ENCODE assay signal across 10 cellular contexts in genomic region chr6:37990762-37991525, GRCh38.
DNase-seq lines count a peak whose midpoint lies in the region; ATAC-seq and TF ChIP-seq lines count a peak whose summit lies in the region.
"Had no signal": no experiment of that assay in that cellular context is flagged by ENCODE, and none has a peak within 500 bp of the region (broad histone marks: within the 10 kb centered on the region; RNA-seq: fewer than 3 reads in every experiment).

No MANE protein-coding gene starts in this region.

- H3K27me3 ChIP-seq in SJSA1 (replicated peaks) (no peaks in the 10 kb centered on the region), tibial nerve (no peaks in the 10 kb centered on the region), prostate gland (replicated peaks; ENCODE audit: insufficient read depth) (no peaks in the 10 kb centered on the region)

- H3K4me3 ChIP-seq in SJSA1 (no peak overlapping the region), foreskin fibroblast (ENCODE audit: low read depth in 1 of 2, low read length in 2 of 2) (no peak overlapping the region), tibial nerve (no peak overlapping the region), prostate gland (no peak overlapping the region)

- 51 to 56% methylated on average over 6 of the region's 6 CpGs for WGBS in tibial nerve, 2 donors
- 54% methylated on average over 6 of the region's 6 CpGs for WGBS in prostate gland

- H3K9me3 ChIP-seq in SJSA1 (replicated peaks), result no peaks in the 10 kb centered on the region
- H3K9me3 ChIP-seq in tibial nerve, result no peaks in the 10 kb centered on the region
- H3K9me3 ChIP-seq in prostate gland, result no peaks in the 10 kb centered on the region

- H3K36me3 ChIP-seq in SJSA1 (no peaks in the 10 kb centered on the region), tibial nerve (no peaks in the 10 kb centered on the region), prostate gland (no peaks in the 10 kb centered on the region)

- TF ChIP-seq POLR2A in tibial nerve (IDR thresholded peaks at IDR 0.05) (no peak), prostate gland (IDR thresholded peaks at IDR 0.05) (no peak)

- ATAC-seq in sciatic nerve (peak; percentile 77), HG02571 (IDR thresholded peaks at IDR 0.05; ENCODE audit: unreplicated experiment) (no peak), GM18858 (IDR thresholded peaks at IDR 0.05; ENCODE audit: unreplicated experiment) (no peak)

- TF ChIP-seq EP300 in tibial nerve (IDR thresholded peaks at IDR 0.05), result no peak

- no peak for TF ChIP-seq CTCF in foreskin fibroblast (IDR thresholded peaks at IDR 0.05; ENCODE audit: low read depth, low read length)
- no peak for TF ChIP-seq CTCF in tibial nerve (IDR thresholded peaks at IDR 0.05)
- no peak for TF ChIP-seq CTCF in prostate gland (IDR thresholded peaks at IDR 0.05)

- H3K27ac ChIP-seq in SJSA1 (peak overlapping the region; percentile 52), tibial nerve (peak overlapping the region in 1 of 4 donors; percentile 13), prostate gland (no peak overlapping the region)

- intact Hi-C loops in sciatic nerve (cut with DNase I) (no loop called here), prostate gland (cut with DNase I) (no loop called here)

- DNase-seq in GM04503 (ENCODE audit: low read depth), result peak; percentile 61
- peak; percentile 48 to 58 for DNase-seq in SJSA1 (ENCODE audit: low read depth in 1 of 2, low spot score in 2 of 2)
- peak; percentile 63 to 82 for DNase-seq in foreskin fibroblast
- no peak for DNase-seq in sciatic nerve (ENCODE audit: low spot score)
- DNase-seq in tibial nerve (ENCODE audit: low spot score in 2 of 2), result no peak
- DNase-seq in prostate gland (ENCODE audit: low spot score), result no peak
- DNase-seq: activated naive CD8-positive, alpha-beta T cell treated with anti-CD3 and anti-CD28 coated beads for 36 hours; T-helper 2 cell had no signal

- H3K4me1 ChIP-seq in SJSA1 (replicated peaks), result peaks cover 40% of the 10 kb centered on the region
- H3K4me1 ChIP-seq in tibial nerve, result peaks cover 0 to 79% (median 25%) of the 10 kb centered on the region in 4 donors
- H3K4me1 ChIP-seq in prostate gland (replicated peaks), result no peaks in the 10 kb centered on the region

Comparison
In these comparisons a context has a peak if more than half of its experiments do, and no peak if none do; other contexts are left out.
1. DNase-seq: peak in GM04503 (single experiment), SJSA1 (2 of 2) and foreskin fibroblast (2 of 2); none in sciatic nerve (single experiment), tibial nerve (0 of 2) and prostate gland (single experiment).